17 cellular contexts compared by ENCODE assay signal in the genomic region with DNA sequence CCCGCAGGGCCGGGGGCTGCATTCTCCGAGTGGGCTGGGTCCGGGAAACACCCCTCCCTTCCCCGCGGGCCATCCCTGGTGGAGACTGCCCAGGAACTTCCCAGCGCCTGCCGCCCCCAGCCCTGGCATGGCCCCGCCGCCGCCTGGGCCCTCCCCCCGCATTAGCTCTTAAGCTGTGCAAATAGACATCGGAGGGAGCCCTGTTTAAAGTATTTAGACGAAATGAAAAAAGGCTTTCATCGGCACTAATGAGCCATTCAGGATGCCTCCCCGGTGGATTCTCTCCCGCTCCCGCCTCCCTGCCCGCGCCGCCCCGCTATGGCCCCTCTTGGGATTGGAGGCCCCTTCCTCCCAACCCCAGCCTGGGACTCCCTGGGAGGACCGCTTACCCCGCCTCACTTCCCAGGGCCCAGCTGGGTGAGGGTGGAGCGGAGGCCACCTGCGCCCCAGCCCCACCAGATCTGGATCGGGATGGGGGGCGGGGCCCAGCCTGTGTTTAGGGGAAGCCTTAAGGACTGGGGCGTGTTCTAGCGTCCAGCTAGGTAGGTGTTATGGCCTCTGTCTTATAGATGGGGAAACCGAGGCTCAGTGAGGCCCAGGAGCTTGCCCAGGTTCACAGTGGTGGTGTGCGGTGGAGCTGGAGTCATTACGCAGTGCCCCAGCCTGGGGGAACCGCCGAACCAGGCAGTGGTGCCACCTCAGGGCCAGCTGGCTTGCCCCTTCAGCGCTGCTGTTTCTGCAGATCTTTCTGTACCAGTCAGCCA. TPM values are rescaled to one million over a fixed set of nuclear protein-coding genes. Genes with fewer than 3 reads are reported as not detected.
DNase-seq lines count a peak whose midpoint lies in the region; ATAC-seq and TF ChIP-seq lines count a peak whose summit lies in the region.
"Had no signal": no experiment of that assay in that cellular context is flagged by ENCODE, and none has a peak within 500 bp of the region (broad histone marks: within the 10 kb centered on the region; RNA-seq: fewer than 3 reads in every experiment).

No MANE protein-coding gene starts in this region.

- peaks cover 0 to 14% (median 0%) of the 10 kb centered on the region in 11 experiments; a peak in 3 of 22 replicates for H3K27me3 ChIP-seq in BLaER1 treated with 17β-estradiol and CSF1 and Interleukin-3, amounts not matched to agents 10 nM and 100 nM
- no peaks in the 10 kb centered on the region for H3K27me3 ChIP-seq in CD8-positive, alpha-beta T cell (ENCODE audit: insufficient read depth, low read length)
- H3K27me3 ChIP-seq in right cardiac atrium (ENCODE audit: control insufficient read depth, insufficient read depth): no peaks in the 10 kb centered on the region

- H3K4me1 ChIP-seq in BLaER1 treated with 17β-estradiol and CSF1 and Interleukin-3, amounts not matched to agents 10 nM and 100 nM: peaks cover 61 to 73% (median 67%) of the 10 kb centered on the region in 10 experiments
- peaks cover 26% of the 10 kb centered on the region for H3K4me1 ChIP-seq in CD8-positive, alpha-beta T cell (ENCODE audit: insufficient read depth, low read length)
- no peaks in the 10 kb centered on the region for H3K4me1 ChIP-seq in right cardiac atrium (ENCODE audit: control insufficient read depth, insufficient read depth, low read length)
- H3K4me1 ChIP-seq: foreskin keratinocyte, transverse colon had no signal

- peak overlapping the region in 7 of 10 experiments; percentile 16 to 48 (median 31); a peak in 9 of 20 replicates for H3K4me3 ChIP-seq in BLaER1 treated with 17β-estradiol and CSF1 and Interleukin-3, amounts not matched to agents 10 nM and 100 nM
- no peak overlapping the region for H3K4me3 ChIP-seq in CD8-positive, alpha-beta T cell (ENCODE audit: low read depth, low read length)
- no peak overlapping the region for H3K4me3 ChIP-seq in right cardiac atrium (ENCODE audit: low read length)
- H3K4me3 ChIP-seq: GM23248, transverse colon had no signal

- H3K4me1 Mint-ChIP-seq in CD8-positive, alpha-beta T cell (ENCODE audit: low read depth): peaks cover 23% of the 10 kb centered on the region
- no peaks in the 10 kb centered on the region for H3K4me1 Mint-ChIP-seq in Calu3 (ENCODE audit: low read depth, unreplicated experiment)

- no peak for TF ChIP-seq CTCF in CD8-positive, alpha-beta T cell (IDR thresholded peaks at IDR 0.05)
- no peak for TF ChIP-seq CTCF in Calu3 (IDR thresholded peaks at IDR 0.05; ENCODE audit: unreplicated experiment)

- no peak overlapping the region for H3K27ac Mint-ChIP-seq in CD8-positive, alpha-beta T cell
- no peak overlapping the region for H3K27ac Mint-ChIP-seq in Calu3 (ENCODE audit: unreplicated experiment)
- H3K27ac Mint-ChIP-seq: activated CD4-positive, alpha-beta T cell treated with anti-CD3 and anti-CD28 coated beads, Interleukin-2, amount 10 ng/mL, durations not matched to agents 24 days and 14 days; activated naive CD8-positive, alpha-beta T cell treated with anti-CD3 and anti-CD28 coated beads for 36 hours; stimulated activated memory B cell treated with anti-CD40 and anti-IgM and Interleukin-4, amounts not matched to agents 10 μg/mL and 1 μg/mL and 100 μg/mL, for 72 hours had no signal

- H3K27ac ChIP-seq in BLaER1 treated with 17β-estradiol and CSF1 and Interleukin-3, amounts not matched to agents 10 nM and 100 nM: peak overlapping the region in 7 of 11 experiments; percentile 21 to 90 (median 39); a peak in 10 of 22 replicates
- no peak overlapping the region for H3K27ac ChIP-seq in CD8-positive, alpha-beta T cell (ENCODE audit: low read depth, low read length)
- H3K27ac ChIP-seq in right cardiac atrium (ENCODE audit: low read length): no peak overlapping the region
- H3K27ac ChIP-seq: foreskin keratinocyte, GM23248, transverse colon had no signal

- H3K9ac ChIP-seq in BLaER1 treated with 17β-estradiol and CSF1 and Interleukin-3, amounts not matched to agents 10 nM and 100 nM: peak overlapping the region; percentile 23 to 66 (median 50); a peak in 17 of 22 replicates
- H3K9ac ChIP-seq: GM23248 had no signal

- H3K27me3 Mint-ChIP-seq in CD8-positive, alpha-beta T cell (ENCODE audit: low read depth): no peaks in the 10 kb centered on the region
- H3K27me3 Mint-ChIP-seq in Calu3 (ENCODE audit: unreplicated experiment): peaks cover 53% of the 10 kb centered on the region

- 43% methylated on average over 36 of the region's 36 CpGs for WGBS in right cardiac atrium

- H3K36me3 Mint-ChIP-seq in CD8-positive, alpha-beta T cell: no peaks in the 10 kb centered on the region
- H3K36me3 Mint-ChIP-seq in Calu3 (ENCODE audit: insufficient read depth, unreplicated experiment): no peaks in the 10 kb centered on the region
- H3K36me3 Mint-ChIP-seq: stimulated activated memory B cell treated with anti-CD40 and anti-IgM and Interleukin-4, amounts not matched to agents 10 μg/mL and 1 μg/mL and 100 μg/mL, for 72 hours had no signal

- ATAC-seq in esophagus mucosa: peak; percentile 7
- no peak for ATAC-seq in CD8-positive, alpha-beta T cell
- ATAC-seq in right cardiac atrium: no peak
- ATAC-seq: foreskin keratinocyte; stimulated activated memory B cell treated with anti-CD40 and anti-IgM and Interleukin-4, amounts not matched to agents 10 μg/mL and 1 μg/mL and 100 μg/mL, for 72 hours had no signal

- no peaks in the 10 kb centered on the region for H4K20me1 ChIP-seq in BLaER1 treated with 17β-estradiol and CSF1 and Interleukin-3, amounts not matched to agents 10 nM and 100 nM

- no peaks in the 10 kb centered on the region for H3K9me3 Mint-ChIP-seq in CD8-positive, alpha-beta T cell
- H3K9me3 Mint-ChIP-seq in Calu3 (ENCODE audit: low read depth, unreplicated experiment): no peaks in the 10 kb centered on the region
- H3K9me3 Mint-ChIP-seq: activated CD4-positive, alpha-beta T cell treated with anti-CD3 and anti-CD28 coated beads, Interleukin-2, amount 10 ng/mL, durations not matched to agents 24 days and 14 days; stimulated activated memory B cell treated with anti-CD40 and anti-IgM and Interleukin-4, amounts not matched to agents 10 μg/mL and 1 μg/mL and 100 μg/mL, for 72 hours had no signal

- H3K36me3 ChIP-seq in BLaER1 treated with 17β-estradiol and CSF1 and Interleukin-3, amounts not matched to agents 10 nM and 100 nM: no peaks in the 10 kb centered on the region
- no peaks in the 10 kb centered on the region for H3K36me3 ChIP-seq in CD8-positive, alpha-beta T cell (ENCODE audit: insufficient read depth, low read length)
- H3K36me3 ChIP-seq: transverse colon had no signal

- peaks cover 0 to 7% (median 0%) of the 10 kb centered on the region in 11 experiments; a peak in 1 of 22 replicates for H3K9me3 ChIP-seq in BLaER1 treated with 17β-estradiol and CSF1 and Interleukin-3, amounts not matched to agents 10 nM and 100 nM (replicated peaks in 1 of 11)
- no peaks in the 10 kb centered on the region for H3K9me3 ChIP-seq in CD8-positive, alpha-beta T cell (ENCODE audit: low read length)
- H3K9me3 ChIP-seq in right cardiac atrium (ENCODE audit: control insufficient read depth, low read length): no peaks in the 10 kb centered on the region
- H3K9me3 ChIP-seq: transverse colon had no signal

- intact Hi-C loops in CD8-positive, alpha-beta T cell (cut with DNase I, micrococcal nuclease): no loop called here
- intact Hi-C loops in right cardiac atrium (cut with DNase I) (no loop called here), Calu3 (cut with micrococcal nuclease; ENCODE audit: unreplicated experiment) (no loop called here)

- no TSS peak for BruUV-seq in Calu3 (replicated peaks; lab: Mats Ljungman, UMichigan)

- H3K4me2 ChIP-seq in BLaER1 treated with 17β-estradiol and CSF1 and Interleukin-3, amounts not matched to agents 10 nM and 100 nM: peak overlapping the region; percentile 71 to 96 (median 88)

- CTCF ChIA-PET in CD8-positive, alpha-beta T cell (lab: Charles Lee): interaction anchor here (0.9 to 3.3 kb wide), 2 partner anchors 21 to 131 kb away, joined by 4 to 12 read pairs; no protein-coding TSS in a partner anchor
- CTCF ChIA-PET in Calu3 (lab: Charles Lee): interaction anchor here (1.6 kb wide), 1 partner anchor 10 kb away, joined by 3 read pairs; no protein-coding TSS in a partner anchor

- no peak overlapping the region for H3K4me3 Mint-ChIP-seq in CD8-positive, alpha-beta T cell
- H3K4me3 Mint-ChIP-seq in Calu3 (ENCODE audit: low read depth, unreplicated experiment): no peak overlapping the region
- H3K4me3 Mint-ChIP-seq: activated CD4-positive, alpha-beta T cell treated with anti-CD3 and anti-CD28 coated beads, Interleukin-2, amount 10 ng/mL, durations not matched to agents 24 days and 14 days; activated naive CD8-positive, alpha-beta T cell treated with anti-CD3 and anti-CD28 coated beads for 36 hours; stimulated activated memory B cell treated with anti-CD40 and anti-IgM and Interleukin-4, amounts not matched to agents 10 μg/mL and 1 μg/mL and 100 μg/mL, for 72 hours had no signal

- POLR2A ChIA-PET in CD8-positive, alpha-beta T cell (lab: Charles Lee): no interaction called here

- DNase-seq in NCI-H1092 treated with DMSO at 0.1 percent for 48 hours (lab: John Stamatoyannopoulos, UW) (peak; percentile 81), NCI-H345 treated with DMSO at 0.1 percent for 48 hours (lab: John Stamatoyannopoulos, UW; ENCODE audit: unreplicated experiment) (peak; percentile 92), NCI-H1105 treated with DMSO at 0.1 percent for 48 hours (lab: John Stamatoyannopoulos, UW) (no peak), right cardiac atrium (no peak), Calu3 (no peak)
- no peak for DNase-seq in CD8-positive, alpha-beta T cell
- DNase-seq: activated CD4-positive, alpha-beta T cell treated with anti-CD3 and anti-CD28 coated beads, Interleukin-2, amount 10 ng/mL, durations not matched to agents 24 days and 14 days; activated naive CD8-positive, alpha-beta T cell treated with anti-CD3 and anti-CD28 coated beads for 36 hours; activated T-cell treated with anti-CD3 and anti-CD28 coated beads, Interleukin-2, amount 50 U/mL, for 1 hour; foreskin keratinocyte; GM23248; transverse colon had no signal

RNA-seq across cellular contexts. Expression of a gene that starts 19.7 kb away (rescaled TPM):
- total RNA-seq in esophagus mucosa: not detected
- under 1 TPM in 1 of 2 experiments, not detected in 1; 0.56 TPM for total RNA-seq in CD8-positive, alpha-beta T cell
- total RNA-seq in right cardiac atrium: not detected
- not detected for polyA plus RNA-seq in right cardiac atrium
- total RNA-seq in Calu3 (2022): not detected in 2 replicates
- total RNA-seq: activated CD4-positive, alpha-beta T cell treated with anti-CD3 and anti-CD28 coated beads, Interleukin-2, amount 10 ng/mL, durations not matched to agents 24 days and 14 days; activated naive CD8-positive, alpha-beta T cell treated with anti-CD3 and anti-CD28 coated beads for 36 hours; bronchial epithelial cell; foreskin keratinocyte; GM23248; mesenteric fat pad had no signal
- polyA plus RNA-seq: foreskin keratinocyte, GM23248 had no signal

RNA-seq across cellular contexts. Expression of a gene that starts 34.8 kb away (rescaled TPM):
- total RNA-seq in esophagus mucosa (14.2 TPM), right cardiac atrium (10 to 100 TPM; 20.8 to 25.4 (median 24.2) TPM), Calu3 (2022) (54.0 and 57.6 TPM in 2 replicates)
- total RNA-seq in CD8-positive, alpha-beta T cell: 100 to 1,000 TPM; 294 to 297 TPM
- 10.8 TPM for polyA plus RNA-seq in right cardiac atrium

RNA-seq across cellular contexts. Expression of a gene that starts 56.8 kb away (rescaled TPM):
- total RNA-seq in esophagus mucosa (0.64 TPM), right cardiac atrium (1 to 10 TPM in 2 of 4 donors, under 1 TPM in 2; 0.45 to 1.4 (median 0.91) TPM), Calu3 (2022) (3.3 and 3.7 TPM in 2 replicates)
- 1 to 10 TPM; 5.6 to 6.0 TPM for total RNA-seq in CD8-positive, alpha-beta T cell
- polyA plus RNA-seq in right cardiac atrium: 0.48 TPM
- total RNA-seq: GM23248 had no signal
- polyA plus RNA-seq: foreskin keratinocyte, GM23248 had no signal

Comparison
In these comparisons a context has a peak if more than half of its experiments do, and no peak if none do; other contexts are left out.
1. H3K27ac ChIP-seq: peak in BLaER1 treated with 17β-estradiol and CSF1 and Interleukin-3, amounts not matched to agents 10 nM and 100 nM (7 of 11); none in CD8-positive, alpha-beta T cell (single experiment) and right cardiac atrium (single experiment).
2. H3K4me3 ChIP-seq: peak in BLaER1 treated with 17β-estradiol and CSF1 and Interleukin-3, amounts not matched to agents 10 nM and 100 nM (7 of 10); none in CD8-positive, alpha-beta T cell (single experiment) and right cardiac atrium (single experiment).
3. DNase-seq: peak in NCI-H1092 treated with DMSO at 0.1 percent for 48 hours (single experiment) and NCI-H345 treated with DMSO at 0.1 percent for 48 hours (single experiment); none in NCI-H1105 treated with DMSO at 0.1 percent for 48 hours (single experiment), CD8-positive, alpha-beta T cell (0 of 7), right cardiac atrium (0 of 3) and Calu3 (single experiment).